37 cellular contexts compared by ENCODE assay signal in genomic region chr12:4800555-4800954, GRCh38.
"Had no signal": no experiment of that assay in that cellular context is flagged by ENCODE, and none has a peak within 500 bp of the region (broad histone marks: within the 10 kb centered on the region; RNA-seq: fewer than 3 reads in every experiment).

No MANE protein-coding gene starts in this region.

- H3K27ac Mint-ChIP-seq: activated B cell treated with CpG ODN at 0.5 μM for 24 hours; activated CD4-positive, alpha-beta memory T cell treated with anti-CD3 and anti-CD28 coated beads for 36 hours; activated CD4-positive, alpha-beta T cell treated with anti-CD3 and anti-CD28 coated beads, Interleukin-2, amount 10 ng/mL, durations not matched to agents 24 days and 14 days; activated CD8-positive, alpha-beta T cell treated with anti-CD3 and anti-CD28 coated beads for 36 hours; activated naive CD4-positive, alpha-beta T cell treated with anti-CD3 and anti-CD28 coated beads for 36 hours; activated naive CD4-positive, alpha-beta T cell treated with anti-CD3 and anti-CD28 coated beads, Interleukin-2, amount 50 U/mL, for 72 hours; activated naive CD8-positive, alpha-beta T cell treated with anti-CD3 and anti-CD28 coated beads for 36 hours; activated T-cell treated with anti-CD3 and anti-CD28 coated beads, Interleukin-2, amount 50 U/mL, for 72 hours; activated T-helper 1 cell treated with anti-CD3 and anti-CD28 coated beads, Interleukin-12 subunit alpha, Interleukin-12 subunit beta, Interleukin-2, Interleukin-4 antibody, amounts not matched to agents 30 ng/mL and 10 ng/mL and 1 ng/mL, durations not matched to agents 14 hours and 24 hours and 36 hours; activated T-helper 17 cell treated with anti-CD3 and anti-CD28 coated beads, Interleukin-2, amount 50 U/mL, for 72 hours; T-helper 1 cell treated with Interleukin-12 subunit alpha and Interleukin-12 subunit beta and Interleukin-4 antibody, amounts not matched to agents 30 μg/mL and 1 μg/mL, for 36 hours; T-helper 2 cell treated with Interferon-gamma antibody and Interleukin-4, amounts not matched to agents 5 μg/mL and 100 μg/mL, for 36 hours had no signal

- H3K36me3 ChIP-seq: adrenal gland, brain microvascular endothelial cell, breast epithelium had no signal

- H3K4me1 ChIP-seq: adrenal gland, body of pancreas, breast epithelium had no signal

- H3K9me3 ChIP-seq: adrenal gland, body of pancreas, breast epithelium had no signal

- ATAC-seq: activated CD8-positive, alpha-beta T cell treated with anti-CD3 and anti-CD28 coated beads for 36 hours; activated naive CD4-positive, alpha-beta T cell treated with anti-CD3 and anti-CD28 coated beads, Interleukin-2, amount 50 U/mL, for 72 hours; activated T-cell treated with anti-CD3 and anti-CD28 coated beads, Interleukin-2, amount 50 U/mL, for 4 hours; activated T-cell treated with anti-CD3 and anti-CD28 coated beads, Interleukin-2, amount 50 U/mL, for 72 hours; activated T-helper 17 cell treated with anti-CD3 and anti-CD28 coated beads, Interleukin-2, amount 50 U/mL, for 72 hours; body of pancreas had no signal

- H3K36me3 Mint-ChIP-seq: activated CD4-positive, alpha-beta memory T cell treated with anti-CD3 and anti-CD28 coated beads for 36 hours; activated naive CD4-positive, alpha-beta T cell treated with anti-CD3 and anti-CD28 coated beads, Interleukin-2, amount 50 U/mL, for 72 hours; activated naive CD8-positive, alpha-beta T cell treated with anti-CD3 and anti-CD28 coated beads for 36 hours had no signal

- FAIRE-seq: astrocyte, TTC549 had no signal

- H3K27ac ChIP-seq: adrenal gland, body of pancreas, brain microvascular endothelial cell, breast epithelium, VCaP had no signal

- H3K4me3 Mint-ChIP-seq: activated B cell treated with CpG ODN at 0.5 μM for 24 hours; activated CD4-positive, alpha-beta memory T cell treated with anti-CD3 and anti-CD28 coated beads for 36 hours; activated CD4-positive, alpha-beta T cell treated with anti-CD3 and anti-CD28 coated beads, Interleukin-2, amount 10 ng/mL, durations not matched to agents 24 days and 14 days; activated CD8-positive, alpha-beta T cell treated with anti-CD3 and anti-CD28 coated beads for 36 hours; activated naive CD4-positive, alpha-beta T cell treated with anti-CD3 and anti-CD28 coated beads for 36 hours; activated naive CD8-positive, alpha-beta T cell treated with anti-CD3 and anti-CD28 coated beads for 36 hours; activated T-cell treated with anti-CD3 and anti-CD28 coated beads, Interleukin-2, amount 50 U/mL, for 4 hours; activated T-cell treated with anti-CD3 and anti-CD28 coated beads, Interleukin-2, amount 50 U/mL, for 72 hours; activated T-helper 1 cell treated with anti-CD3 and anti-CD28 coated beads, Interleukin-12 subunit alpha, Interleukin-12 subunit beta, Interleukin-2, Interleukin-4 antibody, amounts not matched to agents 30 ng/mL and 10 ng/mL and 1 ng/mL, durations not matched to agents 14 hours and 24 hours and 36 hours; activated T-helper 17 cell treated with anti-CD3 and anti-CD28 coated beads, Interleukin-2, amount 50 U/mL, for 72 hours; T-helper 1 cell treated with Interleukin-12 subunit alpha and Interleukin-12 subunit beta and Interleukin-4 antibody, amounts not matched to agents 30 μg/mL and 1 μg/mL, for 36 hours; T-helper 2 cell treated with Interferon-gamma antibody and Interleukin-4, amounts not matched to agents 5 μg/mL and 100 μg/mL, for 36 hours had no signal

- H3K4me1 Mint-ChIP-seq: activated B cell treated with CpG ODN at 0.5 μM for 24 hours; activated CD4-positive, alpha-beta T cell treated with anti-CD3 and anti-CD28 coated beads, Interleukin-2, amount 10 ng/mL, durations not matched to agents 24 days and 14 days; activated naive CD8-positive, alpha-beta T cell treated with anti-CD3 and anti-CD28 coated beads for 36 hours; activated T-helper 17 cell treated with anti-CD3 and anti-CD28 coated beads, Interleukin-2, amount 50 U/mL, for 72 hours had no signal

- H3K4me3 ChIP-seq: adrenal gland, body of pancreas, breast epithelium had no signal

- DNase-seq: activated B cell treated with CpG ODN at 0.5 μM for 24 hours; activated CD4-positive, alpha-beta memory T cell treated with anti-CD3 and anti-CD28 coated beads for 36 hours; activated CD4-positive, alpha-beta T cell treated with anti-CD3 and anti-CD28 coated beads for 4 hours; activated CD4-positive, alpha-beta T cell treated with anti-CD3 and anti-CD28 coated beads, Interleukin-2, amount 10 ng/mL, durations not matched to agents 24 days and 14 days; activated CD4-positive, alpha-beta T cell treated with anti-CD3 and anti-CD28 coated beads, Interleukin-2, amount 50 U/mL, for 1 hour; activated CD4-positive, alpha-beta T cell treated with anti-CD3 and anti-CD28 coated beads, Interleukin-2, amount 50 U/mL, for 4 hours; activated CD4-positive, CD25-positive, alpha-beta regulatory T cell treated with anti-CD3 and anti-CD28 coated beads, Interleukin-2, amount 50 U/mL, for 72 hours; activated CD8-positive, alpha-beta memory T cell treated with anti-CD3 and anti-CD28 coated beads, Interleukin-2, amount 50 U/mL, for 4 hours; activated CD8-positive, alpha-beta T cell treated with anti-CD3 and anti-CD28 coated beads for 36 hours; activated effector memory CD4-positive, alpha-beta T cell treated with anti-CD3 and anti-CD28 coated beads, Interleukin-2, amount 50 U/mL, for 16 hours; activated gamma-delta T cell treated with Interleukin-2 at 50 U/mL for 16 hours; activated naive CD4-positive, alpha-beta T cell; activated naive CD4-positive, alpha-beta T cell treated with anti-CD3 and anti-CD28 coated beads for 36 hours; activated naive CD4-positive, alpha-beta T cell treated with anti-CD3 and anti-CD28 coated beads, Interleukin-2, amount 50 U/mL, for 16 hours; activated naive CD8-positive, alpha-beta T cell treated with anti-CD3 and anti-CD28 coated beads for 36 hours; activated T-cell treated with anti-CD3 and anti-CD28 coated beads for 4 hours; activated T-cell treated with anti-CD3 and anti-CD28 coated beads, Interleukin-2, amount 50 U/mL, for 1 hour; activated T-cell treated with anti-CD3 and anti-CD28 coated beads, Interleukin-2, amount 50 U/mL, for 4 hours; activated T-cell treated with anti-CD3 and anti-CD28 coated beads, Interleukin-2, amount 50 U/mL, for 72 hours; adrenal gland; amniotic stem cell; aorta; body of pancreas; brain microvascular endothelial cell; central memory CD4-positive, alpha-beta T cell; T-helper 1 cell; T-helper 2 cell; T-helper 9 cell had no signal

- H3K9me3 Mint-ChIP-seq: activated B cell treated with CpG ODN at 0.5 μM for 24 hours; activated CD4-positive, alpha-beta memory T cell treated with anti-CD3 and anti-CD28 coated beads for 36 hours; activated CD4-positive, alpha-beta T cell treated with anti-CD3 and anti-CD28 coated beads, Interleukin-2, amount 10 ng/mL, durations not matched to agents 24 days and 14 days; activated CD8-positive, alpha-beta T cell treated with anti-CD3 and anti-CD28 coated beads for 36 hours; activated naive CD4-positive, alpha-beta T cell treated with anti-CD3 and anti-CD28 coated beads for 36 hours; activated naive CD4-positive, alpha-beta T cell treated with anti-CD3 and anti-CD28 coated beads, Interleukin-2, amount 50 U/mL, for 72 hours; activated naive CD8-positive, alpha-beta T cell treated with anti-CD3 and anti-CD28 coated beads for 36 hours; activated T-cell treated with anti-CD3 and anti-CD28 coated beads, Interleukin-2, amount 50 U/mL, for 4 hours; activated T-cell treated with anti-CD3 and anti-CD28 coated beads, Interleukin-2, amount 50 U/mL, for 72 hours; activated T-helper 1 cell treated with anti-CD3 and anti-CD28 coated beads, Interleukin-12 subunit alpha, Interleukin-12 subunit beta, Interleukin-2, Interleukin-4 antibody, amounts not matched to agents 30 ng/mL and 10 ng/mL and 1 ng/mL, durations not matched to agents 14 hours and 24 hours and 36 hours; activated T-helper 17 cell treated with anti-CD3 and anti-CD28 coated beads, Interleukin-2, amount 50 U/mL, for 72 hours; T-helper 1 cell treated with Interleukin-12 subunit alpha and Interleukin-12 subunit beta and Interleukin-4 antibody, amounts not matched to agents 30 μg/mL and 1 μg/mL, for 36 hours; T-helper 2 cell treated with Interferon-gamma antibody and Interleukin-4, amounts not matched to agents 5 μg/mL and 100 μg/mL, for 36 hours had no signal

- H3K27me3 ChIP-seq: adrenal gland, body of pancreas, brain microvascular endothelial cell, breast epithelium had no signal
